In genomic region chr6:692356-692851, GRCh38 we compare ENCODE assay signal across 8 cellular contexts. TPM values are rescaled to one million over a fixed set of nuclear protein-coding genes. Genes with fewer than 3 reads are reported as not detected.
DNase-seq lines count a peak whose midpoint lies in the region; ATAC-seq, FAIRE-seq and TF ChIP-seq lines count a peak whose summit lies in the region.

No MANE protein-coding gene starts in this region.

- no peaks in the 10 kb centered on the region for H3K27me3 Mint-ChIP-seq in astrocyte (ENCODE audit: low read depth, unreplicated experiment)

- H3K36me3 ChIP-seq in astrocyte (ENCODE audit: insufficient read depth, low read length) (no peaks in the 10 kb centered on the region), skeletal muscle tissue (ENCODE audit: control insufficient read depth in 3 of 3, insufficient read depth in 3 of 3, low read length in 3 of 3) (peaks cover 0 to 4% (median 4%) of the 10 kb centered on the region in 3 donors)

- TF ChIP-seq CTCF in astrocyte (IDR thresholded peaks at IDR 0.05; ENCODE audit: insufficient read depth, low read depth, low read length) (no peak), D721Med (IDR thresholded peaks at IDR 0.05; ENCODE audit: insufficient read depth, missing control alignments) (no peak)

- H2AFZ ChIP-seq in astrocyte (ENCODE audit: low read depth, low read length) = peak overlapping the region; percentile 100

- DNase-seq in ELR (ENCODE audit: low read depth) (peak; percentile 68), KG1 (lab: John Stamatoyannopoulos, UW) (peak; percentile 28), T1000 (lab: John Stamatoyannopoulos, UW) (peak; percentile 11), astrocyte (ENCODE audit: low read depth) (peak; percentile 22), D721Med (ENCODE audit: insufficient read length, low spot score) (no peak)

- peaks cover 8% of the 10 kb centered on the region for H3K36me3 Mint-ChIP-seq in astrocyte (ENCODE audit: low read depth, unreplicated experiment)

- H3K4me1 Mint-ChIP-seq in astrocyte (ENCODE audit: low read depth, unreplicated experiment) = peaks cover 7% of the 10 kb centered on the region

- H4K20me1 ChIP-seq in astrocyte (ENCODE audit: insufficient read depth, low read length) = peaks cover 16% of the 10 kb centered on the region

- H3K4me3 ChIP-seq in astrocyte (ENCODE audit: insufficient read depth, low read depth, low read length) (peak overlapping the region; percentile 98), iPS-18c (ENCODE audit: insufficient read depth, low read depth, low read length) (peak overlapping the region; percentile 82), skeletal muscle tissue (ENCODE audit: low read length in 3 of 3) (peak overlapping the region; percentile 93 to 98 (median 94))

- ATAC-seq in GM21825 (IDR thresholded peaks at IDR 0.05; ENCODE audit: unreplicated experiment) = peak; percentile 60

- no peak for FAIRE-seq in astrocyte (lab: Jason Lieb, UNC)
- FAIRE-seq in D721Med (lab: Jason Lieb, UNC) = no peak

- H3K4me1 ChIP-seq in astrocyte (ENCODE audit: insufficient read depth, low read length) = peaks cover 9% of the 10 kb centered on the region
- peaks cover 7 to 14% (median 11%) of the 10 kb centered on the region in 3 donors for H3K4me1 ChIP-seq in skeletal muscle tissue (ENCODE audit: control insufficient read depth in 3 of 3, insufficient read depth in 3 of 3, low read length in 3 of 3)

- H3K4me2 ChIP-seq in astrocyte (ENCODE audit: low read length) = peak overlapping the region; percentile 98

- H3K9ac ChIP-seq in astrocyte (ENCODE audit: low read length) (peak overlapping the region; percentile 86), skeletal muscle tissue (ENCODE audit: low read depth in 1 of 3, low read length in 3 of 3) (peak overlapping the region; percentile 80 to 89 (median 84))

- H3K27ac ChIP-seq in astrocyte (ENCODE audit: low read depth, low read length) (peak overlapping the region; percentile 68), skeletal muscle tissue (ENCODE audit: low read depth, low read length) (peak overlapping the region; percentile 15)

- H3K9me3 ChIP-seq in astrocyte (ENCODE audit: insufficient read depth, low read depth, low read length) (no peaks in the 10 kb centered on the region), iPS-18c (ENCODE audit: control insufficient read depth, insufficient read depth, low read length) (no peaks in the 10 kb centered on the region), skeletal muscle tissue (ENCODE audit: control insufficient read depth in 3 of 3, low read length in 3 of 3) (no peaks in the 10 kb centered on the region)

- H3K4me3 Mint-ChIP-seq in astrocyte (ENCODE audit: unreplicated experiment) = peak overlapping the region; percentile 97

- peaks cover 52% of the 10 kb centered on the region for H3K79me2 ChIP-seq in astrocyte (ENCODE audit: insufficient read depth, low read length)

- H3K9me3 Mint-ChIP-seq in astrocyte (ENCODE audit: unreplicated experiment) = peaks cover 2% of the 10 kb centered on the region

- H3K27me3 ChIP-seq in astrocyte (ENCODE audit: insufficient read depth, low read length) (no peaks in the 10 kb centered on the region), skeletal muscle tissue (ENCODE audit: control insufficient read depth in 3 of 3, insufficient read depth in 3 of 3, low read length in 3 of 3) (no peaks in the 10 kb centered on the region)

- H3K27ac Mint-ChIP-seq in astrocyte (ENCODE audit: unreplicated experiment) = peak overlapping the region; percentile 94

RNA-seq across cellular contexts. Expression of gene EXOC2, which starts 0.5 kb away (rescaled TPM):
- 44.4 and 49.7 TPM in 2 replicates for total RNA-seq in astrocyte
- 26.6 TPM for total RNA-seq in skeletal muscle tissue

RNA-seq across cellular contexts. Expression of gene HUS1B, which starts 35.5 kb away (rescaled TPM):
- total RNA-seq in astrocyte (1.3 and 1.6 TPM in 2 replicates), skeletal muscle tissue (1.0 TPM)
